In genomic region chr9:129497064-129497836, GRCh38 we compare ENCODE assay signal across 8 cellular contexts.
DNase-seq lines count a peak whose midpoint lies in the region; ATAC-seq, FAIRE-seq and TF ChIP-seq lines count a peak whose summit lies in the region.

No MANE protein-coding gene starts in this region.

- H3F3A ChIP-seq in MM.1S (ENCODE audit: insufficient read depth, low read length) = no peaks in the 10 kb centered on the region

- no peaks in the 10 kb centered on the region for H3K36me3 ChIP-seq in MM.1S (replicated peaks; ENCODE audit: insufficient read depth, low read length)
- H3K36me3 ChIP-seq in K562 (ENCODE audit: control insufficient read depth, insufficient read depth, low read length) = peaks cover 30% of the 10 kb centered on the region; the same call in 2 of the 3 replicates
- H3K36me3 ChIP-seq in kidney (ENCODE audit: control insufficient read depth in 1 of 2, insufficient read depth in 2 of 2, low read length in 2 of 2) = peaks cover under 1 to 6% of the 10 kb centered on the region in 2 donors
- peaks cover 0 to 24% (median 2%) of the 10 kb centered on the region in 6 donors for H3K36me3 ChIP-seq in spleen

- no peaks in the 10 kb centered on the region for H3K9me1 ChIP-seq in K562 (ENCODE audit: control insufficient read depth, insufficient read depth, low read length)

- POLR2A ChIA-PET in K562 (lab: Yijun Ruan, JAX) = interaction anchor here (0.7 to 1.4 kb wide), 11 partner anchors 8 to 319 kb away, joined by 3 to 7 read pairs (median 4); partner anchors contain the start of gene IER5L

- peaks cover 0 to 3% (median 0%) of the 10 kb centered on the region in 7 donors for H3K9me3 Mint-ChIP-seq in CD14-positive monocyte

- no peak for TF ChIP-seq EP300 in K562 (IDR thresholded peaks at IDR 0.05; ENCODE audit: low read length)

- no peaks in the 10 kb centered on the region for H3K79me2 ChIP-seq in MM.1S (ENCODE audit: low read length)
- peaks cover 18% of the 10 kb centered on the region for H3K79me2 ChIP-seq in K562 (ENCODE audit: control insufficient read depth, insufficient read depth, low read length)

- in situ Hi-C loops in K562 (cut with MboI) = no loop called here

- H4K20me1 ChIP-seq in MM.1S (ENCODE audit: insufficient read depth, low read length) (no peaks in the 10 kb centered on the region), K562 (replicated peaks; ENCODE audit: control insufficient read depth, insufficient read depth, low read length) (no peaks in the 10 kb centered on the region)

- H2AFZ ChIP-seq in MM.1S (ENCODE audit: low read length) = no peak overlapping the region
- peak overlapping the region; percentile 3; the same call in 1 of the 2 replicates for H2AFZ ChIP-seq in K562 (ENCODE audit: low read depth, low read length)

- TF ChIP-seq RAD21 in K562 (CRISPR knock-in tag; conservative IDR thresholded peaks at IDR 0.05 in 1 of 2, IDR thresholded peaks at IDR 0.05 in 1 of 2) = no peak; a peak in 1 of 4 replicates

- peak overlapping the region; percentile 89 for H3K4me2 ChIP-seq in MM.1S (ENCODE audit: low read depth, low read length)
- H3K4me2 ChIP-seq in K562 (ENCODE audit: insufficient read depth, low read length) = no peak overlapping the region

- intact Hi-C loops in CD14-positive monocyte (cut with micrococcal nuclease) = loop anchor here (2.0 to 10.0 kb wide), 3 partner anchors 35 to 108 kb away; no protein-coding TSS in a partner anchor
- intact Hi-C loops in K562 (cut with micrococcal nuclease) = loop anchor here (10.0 kb wide), 1 partner anchor 152 kb away; no protein-coding TSS in a partner anchor
- intact Hi-C loops in kidney (cut with DNase I) = loop anchor here (10.0 kb wide), 1 partner anchor 108 kb away; no protein-coding TSS in a partner anchor
- intact Hi-C loops in spleen (cut with DNase I; ENCODE audit: low total_unique reads) = loop anchor here (5.0 kb wide), 1 partner anchor 105 kb away; no protein-coding TSS in a partner anchor

- H3K27ac ChIP-seq in MM.1S (ENCODE audit: low read length) (no peak overlapping the region), K562 (ENCODE audit: extremely low read depth, low read depth, low read length) (peak overlapping the region; percentile 79; the same call in 2 of the 3 replicates), kidney (ENCODE audit: low read depth in 2 of 2, low read length in 2 of 2) (peak overlapping the region; percentile 100), spleen (peak overlapping the region; percentile 81 to 92 (median 90))

- H3K4me1 Mint-ChIP-seq in CD14-positive monocyte = peaks cover 36% of the 10 kb centered on the region

- H3K4me3 Mint-ChIP-seq in CD14-positive monocyte = peak overlapping the region; percentile 90 to 99

- H3K27me3 Mint-ChIP-seq in CD14-positive monocyte (ENCODE audit: low read depth in 3 of 3) = peaks cover 2 to 11% (median 4%) of the 10 kb centered on the region in 3 donors

- no peak for DNase-seq in CD14-positive monocyte (ENCODE audit: low spot score)
- no peak for DNase-seq in MM.1S
- peak in 3 of 4 experiments; percentile 8 to 55 (median 49) for DNase-seq in K562 (ENCODE audit: extremely low read depth in 1 of 4, low spot score in 3 of 4)
- DNase-seq in kidney = peak; percentile 86
- no peak for DNase-seq in spleen
- no peak for DNase-seq in SW480 (ENCODE audit: low spot score)

- H3K36me3 Mint-ChIP-seq in CD14-positive monocyte = peaks cover 35 to 43% of the 10 kb centered on the region in 2 donors

- H3K9ac ChIP-seq in MM.1S (ENCODE audit: low read length) = no peak overlapping the region
- H3K9ac ChIP-seq in K562 (ENCODE audit: insufficient read depth in 1 of 2, low read depth in 2 of 2, low read length in 2 of 2) = peak overlapping the region in 1 of 2 experiments; percentile 91; a peak in 3 of 4 replicates
- peak overlapping the region; percentile 85 to 99 for H3K9ac ChIP-seq in kidney (ENCODE audit: low read length in 2 of 2)

- H3K27ac Mint-ChIP-seq in CD14-positive monocyte = peak overlapping the region; percentile 93 to 98 (median 97)

- no peak for TF ChIP-seq POLR2A in K562 (conservative IDR thresholded peaks at IDR 0.05)
- TF ChIP-seq POLR2A in spleen (IDR thresholded peaks at IDR 0.05) = no peak

- FAIRE-seq in K562 (lab: Jason Lieb, UNC) = no peak
- no peak for FAIRE-seq in kidney (lab: Jason Lieb, UNC)

- CTCF ChIA-PET in K562 (lab: Yijun Ruan, JAX; ENCODE audit: low intra/inter-chr PET ratio) = no interaction called here

- H3K4me3 ChIP-seq in MM.1S (ENCODE audit: low read length) (no peak overlapping the region), K562 (peak overlapping the region; percentile 36; the same call in 1 of the 2 replicates), kidney (ENCODE audit: low read length in 2 of 2) (peak overlapping the region; percentile 63 to 81), spleen (peak overlapping the region in 6 of 8 donors; percentile 42 to 74 (median 52))

- TF ChIP-seq CTCF in CD14-positive monocyte (IDR thresholded peaks at IDR 0.05) = no peak
- TF ChIP-seq CTCF in MM.1S (IDR thresholded peaks at IDR 0.05; ENCODE audit: low read length) = no peak
- TF ChIP-seq CTCF in K562 (IDR thresholded peaks at IDR 0.05 in 2 of 3, conservative IDR thresholded peaks at IDR 0.05 in 1 of 3; ENCODE audit: insufficient read depth in 2 of 3, low read depth in 1 of 3, low read length in 3 of 3) = no peak
- no peak for TF ChIP-seq CTCF in kidney (IDR thresholded peaks at IDR 0.05; ENCODE audit: borderline replicate concordance, extremely low read depth, insufficient read depth)
- TF ChIP-seq CTCF in spleen (IDR thresholded peaks at IDR 0.05 in 8 of 11, conservative IDR thresholded peaks at IDR 0.05 in 3 of 11) = no peak

- H3K9me3 ChIP-seq in MM.1S (replicated peaks; ENCODE audit: insufficient read depth, low read length) (no peaks in the 10 kb centered on the region), K562 (replicated peaks; ENCODE audit: control insufficient read depth, insufficient read depth, low read depth, low read length) (no peaks in the 10 kb centered on the region), kidney (ENCODE audit: control insufficient read depth in 1 of 2, low read length in 2 of 2) (no peaks in the 10 kb centered on the region), spleen (no peaks in the 10 kb centered on the region)

- H3K4me1 ChIP-seq in MM.1S (ENCODE audit: low read length) (peaks cover 5% of the 10 kb centered on the region), K562 (replicated peaks in 1 of 2; ENCODE audit: control insufficient read depth in 2 of 2, insufficient read depth in 2 of 2, low read length in 2 of 2) (peaks cover 39 to 67% of the 10 kb centered on the region in 2 experiments), kidney (ENCODE audit: control insufficient read depth in 1 of 2, insufficient read depth in 1 of 2, low read depth in 1 of 2, low read length in 2 of 2) (peaks cover 29 to 49% of the 10 kb centered on the region in 2 donors), spleen (peaks cover 19 to 62% (median 43%) of the 10 kb centered on the region in 6 donors)

- no peaks in the 10 kb centered on the region for H3K9me2 ChIP-seq in MM.1S (replicated peaks; ENCODE audit: insufficient read depth, low read length)

- 56% methylated on average over 8 of the region's 17 CpGs for WGBS in K562 (ENCODE audit: insufficient coverage, low coverage, missing lambda C conversion rate)
- 33 to 47% (median 39%) methylated on average over 15 to 17 of the region's 17 CpGs for WGBS in spleen, 5 donors

- H3K27me3 ChIP-seq in MM.1S (replicated peaks; ENCODE audit: insufficient read depth, low read length) (no peaks in the 10 kb centered on the region), K562 (ENCODE audit: control insufficient read depth in 2 of 2, insufficient read depth in 2 of 2, low read length in 2 of 2) (no peaks in the 10 kb centered on the region), spleen (replicated peaks in 1 of 7) (peaks cover 0 to 34% (median 6%) of the 10 kb centered on the region in 7 donors)

- ATAC-seq in K562 (no peak), HG02678 (IDR thresholded peaks at IDR 0.05; ENCODE audit: unreplicated experiment) (no peak)
- no peak for ATAC-seq in activated CD4-positive, CD25-positive, alpha-beta regulatory T cell treated with anti-CD3 and anti-CD28 coated beads, Interleukin-2, amount 50 U/mL, for 24 hours

- no TSS peak for BruUV-seq in K562 (replicated peaks; lab: Mats Ljungman, UMichigan)

TF ChIP-seq in K562, 482 proteins besides CTCF, POLR2A, EP300 and RAD21 (continues in another document):
- TF ChIP-seq ZNF589 (CRISPR knock-in tag; IDR thresholded peaks at IDR 0.05; ENCODE audit: low read depth) = no peak
- TF ChIP-seq POLR2G (IDR thresholded peaks at IDR 0.05; ENCODE audit: low read depth, low read length) = peak; percentile 59; the same call in 1 of the 2 replicates
- 0 out of 2 replicates have a peak, but pooled peaks have one; percentile 30 for TF ChIP-seq GTF2E2 (tag; IDR thresholded peaks at IDR 0.05)
- no peak for TF ChIP-seq SMARCE1 (IDR thresholded peaks at IDR 0.05)
- TF ChIP-seq IRF2 (CRISPR knock-in tag; IDR thresholded peaks at IDR 0.05) = no peak
- TF ChIP-seq GABPA (tag; conservative IDR thresholded peaks at IDR 0.05; ENCODE audit: low read depth) = no peak
- no peak for TF ChIP-seq HSF4 (CRISPR knock-in tag; IDR thresholded peaks at IDR 0.05; ENCODE audit: borderline replicate concordance)
- no peak for TF ChIP-seq MNT (conservative IDR thresholded peaks at IDR 0.05)
- TF ChIP-seq HIVEP1 (CRISPR knock-in tag; IDR thresholded peaks at IDR 0.05) = no peak

Comparison
In these comparisons a context has a peak if more than half of its experiments do, and no peak if none do; other contexts are left out.
1. DNase-seq: peak in K562 (3 of 4) and kidney (single experiment); none in CD14-positive monocyte (single experiment), MM.1S (single experiment), spleen (single experiment) and SW480 (single experiment).